23 cellular contexts compared by ENCODE assay signal in the genomic region with DNA sequence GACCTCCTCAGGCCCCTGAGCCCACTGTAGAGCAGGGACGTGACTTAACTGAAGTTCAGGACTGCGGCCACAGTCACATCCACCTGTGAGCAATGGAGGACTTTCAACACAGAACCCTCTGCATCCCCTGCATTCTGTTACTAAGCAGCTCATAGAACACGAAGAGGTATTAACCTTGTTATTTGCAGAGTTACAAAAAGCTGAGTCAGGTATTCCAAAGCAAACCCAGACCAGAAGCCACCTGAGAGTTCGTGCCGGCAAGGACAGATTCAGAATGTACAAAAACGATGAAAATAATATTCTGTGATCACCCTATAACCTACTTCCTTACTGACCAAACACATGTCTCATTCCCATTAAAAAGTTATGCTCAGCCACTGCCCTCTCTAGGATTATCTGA. TPM values are rescaled to one million over a fixed set of nuclear protein-coding genes. Genes with fewer than 3 reads are reported as not detected.
"Had no signal": no experiment of that assay in that cellular context is flagged by ENCODE, and none has a peak within 500 bp of the region (broad histone marks: within the 10 kb centered on the region; RNA-seq: fewer than 3 reads in every experiment).

No MANE protein-coding gene starts in this region.

- H3K27me3 ChIP-seq: colonic mucosa, right lobe of liver, suprapubic skin, thyroid gland, upper lobe of left lung, uterus had no signal

- H3K36me3 ChIP-seq: colonic mucosa, heart right ventricle, prostate gland, right lobe of liver, suprapubic skin, thyroid gland, upper lobe of left lung, uterus had no signal

- H3K9ac ChIP-seq: parathyroid adenoma had no signal

- H3K4me3 ChIP-seq: colonic mucosa, heart right ventricle, lung, prostate gland, right lobe of liver, suprapubic skin, thyroid gland, upper lobe of left lung, uterus had no signal

- H3K9me3 ChIP-seq: colonic mucosa, heart right ventricle, prostate gland, right lobe of liver, suprapubic skin, thyroid gland, upper lobe of left lung, uterus had no signal

- DNase-seq: colonic mucosa; dermis blood vessel endothelial cell; heart right ventricle; kidney; left cardiac atrium; left ventricle myocardium superior; mesendoderm; naive B cell; occipital lobe; right lobe of liver; stimulated activated CD4-positive, alpha-beta T cell treated with anti-CD3 and anti-CD28 coated beads, Interleukin-4, amount 100 ng/mL, for 1 hour; stimulated activated CD8-positive, alpha-beta memory T cell treated with anti-CD3 and anti-CD28 coated beads, Interleukin-4, amount 100 ng/mL, for 48 hours; stimulated activated naive CD8-positive, alpha-beta T cell treated with anti-CD3 and anti-CD28 coated beads, Interleukin-15, Interleukin-2, amounts not matched to agents 100 U/mL and 50 U/mL, for 24 hours; thyroid gland; upper lobe of left lung; uterus had no signal

- ATAC-seq: esophagus mucosa; heart right ventricle; left cardiac atrium; left ventricle myocardium superior; stimulated activated effector memory CD8-positive, alpha-beta T cell treated with anti-CD3 and anti-CD28 coated beads, Interleukin-12 subunit alpha, Interleukin-12 subunit beta, amount 100 ng/mL, for 72 hours; stimulated activated naive CD8-positive, alpha-beta T cell treated with anti-CD3 and anti-CD28 coated beads, Interleukin-15, Interleukin-2, amounts not matched to agents 100 U/mL and 50 U/mL, for 24 hours had no signal

- H3K27ac ChIP-seq: colonic mucosa, heart right ventricle, parathyroid adenoma, prostate gland, right lobe of liver, suprapubic skin, thyroid gland, upper lobe of left lung, uterus had no signal

- H3K4me1 ChIP-seq: colonic mucosa, parathyroid adenoma, prostate gland, right lobe of liver, suprapubic skin, thyroid gland, upper lobe of left lung, uterus had no signal

- FAIRE-seq: frontal cortex, kidney had no signal

- H2AFZ ChIP-seq: parathyroid adenoma had no signal

- H3K79me2 ChIP-seq: parathyroid adenoma had no signal

RNA-seq across cellular contexts. Expression of a gene that starts 33.0 kb away (rescaled TPM):
- total RNA-seq: left cardiac atrium, left ventricle myocardium superior, occipital lobe, thyroid gland, uterus had no signal
